ENCODE assay signal across 2 cellular contexts in genomic region chr2:43791035-43791434, GRCh38.
A peak's percentile ranks its signal among the peaks of the same experiment; 100 is the strongest.
TF ChIP-seq lines count a peak whose summit lies in the region.

No MANE protein-coding gene starts in this region.

TF ChIP-seq in HEK293, 187 proteins besides CTCF, POLR2A, EP300 and RAD21:
- no peak for TF ChIP-seq GLIS2 (tag by site-specific recombination; IDR thresholded peaks at IDR 0.05)
- 0 out of 2 replicates have a peak, but pooled peaks have one; percentile 27 for TF ChIP-seq ZNF121 (tag by site-specific recombination; IDR thresholded peaks at IDR 0.05)
TF ChIP-seq in HEK293: peak in this region for 1.

TF ChIP-seq in K562, 482 proteins besides CTCF, POLR2A, EP300 and RAD21:
- TF ChIP-seq HNRNPH1 (optimal IDR thresholded peaks at IDR 0.05; ENCODE audit: low read depth, low read length) (no peak), MYC (IDR thresholded peaks at IDR 0.05; ENCODE audit: low read depth, low read length) (no peak), MYC (CRISPR knock-in tag; IDR thresholded peaks at IDR 0.05; ENCODE audit: borderline replicate concordance, low read depth) (no peak)
- TF ChIP-seq, protein P1, sequence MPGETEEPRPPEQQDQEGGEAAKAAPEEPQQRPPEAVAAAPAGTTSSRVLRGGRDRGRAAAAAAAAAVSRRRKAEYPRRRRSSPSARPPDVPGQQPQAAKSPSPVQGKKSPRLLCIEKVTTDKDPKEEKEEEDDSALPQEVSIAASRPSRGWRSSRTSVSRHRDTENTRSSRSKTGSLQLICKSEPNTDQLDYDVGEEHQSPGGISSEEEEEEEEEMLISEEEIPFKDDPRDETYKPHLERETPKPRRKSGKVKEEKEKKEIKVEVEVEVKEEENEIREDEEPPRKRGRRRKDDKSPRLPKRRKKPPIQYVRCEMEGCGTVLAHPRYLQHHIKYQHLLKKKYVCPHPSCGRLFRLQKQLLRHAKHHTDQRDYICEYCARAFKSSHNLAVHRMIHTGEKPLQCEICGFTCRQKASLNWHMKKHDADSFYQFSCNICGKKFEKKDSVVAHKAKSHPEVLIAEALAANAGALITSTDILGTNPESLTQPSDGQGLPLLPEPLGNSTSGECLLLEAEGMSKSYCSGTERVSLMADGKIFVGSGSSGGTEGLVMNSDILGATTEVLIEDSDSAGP (CRISPR knock-in tag; IDR thresholded peaks at IDR 0.05), result peak; percentile 69; the same call in 1 of the 2 replicates
